9 cellular contexts compared by ENCODE assay signal in genomic region chr6:162442675-162443074, GRCh38.
DNase-seq lines count a peak whose midpoint lies in the region; ATAC-seq lines count a peak whose summit lies in the region.
"Had no signal": no experiment of that assay in that cellular context is flagged by ENCODE, and none has a peak within 500 bp of the region (broad histone marks: within the 10 kb centered on the region; RNA-seq: fewer than 3 reads in every experiment).

No MANE protein-coding gene starts in this region.

- H3K9ac ChIP-seq in mesendoderm (ENCODE audit: low read length): no peak overlapping the region

- DNase-seq in D341Med (ENCODE audit: low spot score) (peak; percentile 74), NCI-H2227 (lab: John Stamatoyannopoulos, UW; ENCODE audit: unreplicated experiment) (peak; percentile 49), ecto neural progenitor cell (ENCODE audit: low spot score) (peak; percentile 60), mesendoderm (peak; percentile 76), HuH-7.5 (ENCODE audit: low spot score) (no peak)
- no peak for DNase-seq in central memory CD4-positive, alpha-beta T cell
- DNase-seq: activated CD4-positive, CD25-positive, alpha-beta regulatory T cell treated with anti-CD3 and anti-CD28 coated beads, Interleukin-2, amount 50 U/mL, for 72 hours had no signal

- no peaks in the 10 kb centered on the region for H3K27me3 ChIP-seq in mesendoderm (ENCODE audit: insufficient read depth, low read length, poor library complexity)

- H2AK5ac ChIP-seq in mesendoderm (ENCODE audit: low read length): no peak overlapping the region

- WGBS in mesendoderm (ENCODE audit: extremely low coverage, insufficient coverage, low lambda C conversion rate): no CpG with 5 or more reads among the region's 6 CpGs

- no peak overlapping the region for H4K8ac ChIP-seq in mesendoderm (ENCODE audit: low read depth, low read length)

- no peak overlapping the region for H3K27ac ChIP-seq in mesendoderm (ENCODE audit: low read depth, low read length)

- no peak overlapping the region for H3K23ac ChIP-seq in mesendoderm (ENCODE audit: low read length)

- no peak overlapping the region for H2BK5ac ChIP-seq in mesendoderm (ENCODE audit: low read length)

- no peak overlapping the region for H3K4ac ChIP-seq in mesendoderm (ENCODE audit: low read depth, low read length)

- no peak overlapping the region for H2BK120ac ChIP-seq in mesendoderm (ENCODE audit: low read depth, low read length)

- no peaks in the 10 kb centered on the region for H3K79me2 ChIP-seq in mesendoderm (ENCODE audit: control insufficient read depth, insufficient read depth, low read length)

- ATAC-seq in GM18907 (IDR thresholded peaks at IDR 0.05; ENCODE audit: unreplicated experiment): no peak
- no peak for ATAC-seq in HG02884 (IDR thresholded peaks at IDR 0.05; ENCODE audit: unreplicated experiment)

- no peak overlapping the region for H3K4me3 ChIP-seq in mesendoderm (ENCODE audit: low read length)

- H4K5ac ChIP-seq in mesendoderm (ENCODE audit: low read length): no peak overlapping the region

- no peak overlapping the region for H3K56ac ChIP-seq in mesendoderm (ENCODE audit: low read length)

- H3K79me1 ChIP-seq in mesendoderm (ENCODE audit: low read length): no peaks in the 10 kb centered on the region

- no peak overlapping the region for H3K4me2 ChIP-seq in mesendoderm (ENCODE audit: low read length)

- no peaks in the 10 kb centered on the region for H3K36me3 ChIP-seq in mesendoderm (ENCODE audit: control insufficient read depth, insufficient read depth, low read length)

- no peak overlapping the region for H3K18ac ChIP-seq in mesendoderm (ENCODE audit: low read length)

- no peak overlapping the region for H2BK15ac ChIP-seq in mesendoderm (replicated peaks; ENCODE audit: low read depth)

- no peaks in the 10 kb centered on the region for H3K4me1 ChIP-seq in mesendoderm (ENCODE audit: control insufficient read depth, low read depth, low read length)

Comparison
In these comparisons a context has a peak if more than half of its experiments do, and no peak if none do; other contexts are left out.
1. DNase-seq: peak in D341Med (single experiment), NCI-H2227 (single experiment), ecto neural progenitor cell (single experiment) and mesendoderm (single experiment); none in central memory CD4-positive, alpha-beta T cell (single experiment) and HuH-7.5 (single experiment).